ENCODE assay signal across 20 cellular contexts in the genomic region with DNA sequence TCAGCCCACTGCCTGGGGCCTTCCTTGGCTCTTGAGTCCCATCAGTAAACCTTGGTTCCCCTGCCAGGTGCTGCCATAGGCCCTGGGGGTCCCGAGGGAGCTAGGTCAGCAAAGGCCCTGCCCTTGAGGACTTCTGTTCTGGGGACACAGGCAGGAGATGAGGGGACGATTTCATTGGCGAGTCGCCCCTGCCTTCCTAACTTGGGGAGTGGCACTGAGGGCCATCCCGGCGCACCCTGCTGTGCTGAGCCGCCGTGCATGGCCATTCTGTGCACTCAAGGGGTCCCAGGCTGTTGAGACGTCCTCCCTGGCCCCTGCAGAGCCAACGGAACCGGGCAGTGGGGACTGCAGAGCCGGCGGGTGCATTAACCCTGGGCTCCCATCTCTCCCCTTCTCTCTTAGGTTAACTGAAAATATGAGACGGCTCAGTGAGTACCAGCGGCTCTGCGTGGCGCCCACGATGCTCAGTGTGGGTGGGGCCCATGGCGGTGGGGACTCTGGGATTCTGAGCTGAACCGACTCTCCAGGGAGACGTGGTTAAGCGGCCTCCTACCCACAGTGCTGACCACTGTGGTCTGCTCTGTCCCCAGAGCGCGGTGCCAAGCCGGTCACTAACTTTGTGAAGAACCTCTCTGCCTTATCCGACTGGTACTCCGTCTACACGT.
"Had no signal": no experiment of that assay in that cellular context is flagged by ENCODE, and none has a peak within 500 bp of the region (broad histone marks: within the 10 kb centered on the region; RNA-seq: fewer than 3 reads in every experiment).

No MANE protein-coding gene starts in this region.

- ATAC-seq: esophagus mucosa; gastrocnemius medialis; naive thymus-derived CD4-positive, alpha-beta T cell; stimulated activated effector memory CD8-positive, alpha-beta T cell treated with anti-CD3 and anti-CD28 coated beads, Interleukin-12 subunit alpha, Interleukin-12 subunit beta, amount 100 ng/mL, for 72 hours; stimulated activated naive CD8-positive, alpha-beta T cell treated with anti-CD3 and anti-CD28 coated beads, Interleukin-15, Interleukin-2, amounts not matched to agents 100 U/mL and 50 U/mL, for 24 hours had no signal

- H3K9me3 ChIP-seq: gastrocnemius medialis, neutrophil, right atrium auricular region, suprapubic skin, thyroid gland had no signal

- H3K4me3 ChIP-seq: dorsolateral prefrontal cortex, gastrocnemius medialis, right atrium auricular region, smooth muscle cell, suprapubic skin, thyroid gland had no signal

- H3K27ac Mint-ChIP-seq: immature natural killer cell; naive thymus-derived CD4-positive, alpha-beta T cell; nephron progenitor cell; stimulated activated effector memory CD8-positive, alpha-beta T cell treated with anti-CD3 and anti-CD28 coated beads, Interleukin-12 subunit alpha, Interleukin-12 subunit beta, amount 100 ng/mL, for 72 hours; type B pancreatic cell had no signal

- DNase-seq: cortex of kidney; dorsolateral prefrontal cortex; effector CD8-positive, alpha-beta T cell; gastrocnemius medialis; immature natural killer cell; mesendoderm; naive thymus-derived CD4-positive, alpha-beta T cell; nephron progenitor cell; posterior cingulate gyrus; stimulated activated CD4-positive, alpha-beta T cell treated with anti-CD3 and anti-CD28 coated beads, Interleukin-2, amount 100 ng/mL, for 48 hours; stimulated activated CD8-positive, alpha-beta memory T cell treated with anti-CD3 and anti-CD28 coated beads, Interleukin-4, amount 100 ng/mL, for 48 hours; stimulated activated naive CD8-positive, alpha-beta T cell treated with anti-CD3 and anti-CD28 coated beads, Interleukin-15, Interleukin-2, amounts not matched to agents 100 U/mL and 50 U/mL, for 24 hours; thyroid gland had no signal

- H3K27me3 Mint-ChIP-seq: naive thymus-derived CD4-positive, alpha-beta T cell; type B pancreatic cell had no signal

- H3K27me3 ChIP-seq: dorsolateral prefrontal cortex, gastrocnemius medialis, neutrophil, right atrium auricular region, suprapubic skin, thyroid gland had no signal

- H3K9me3 Mint-ChIP-seq: immature natural killer cell; naive thymus-derived CD4-positive, alpha-beta T cell; nephron progenitor cell; stimulated activated effector memory CD8-positive, alpha-beta T cell treated with anti-CD3 and anti-CD28 coated beads, Interleukin-12 subunit alpha, Interleukin-12 subunit beta, amount 100 ng/mL, for 72 hours; type B pancreatic cell had no signal

- H3K27ac ChIP-seq: gastrocnemius medialis, neutrophil, suprapubic skin, thyroid gland had no signal

- H3K4me3 Mint-ChIP-seq: immature natural killer cell; naive thymus-derived CD4-positive, alpha-beta T cell; nephron progenitor cell; stimulated activated effector memory CD8-positive, alpha-beta T cell treated with anti-CD3 and anti-CD28 coated beads, Interleukin-12 subunit alpha, Interleukin-12 subunit beta, amount 100 ng/mL, for 72 hours; type B pancreatic cell had no signal

- H3K4me2 ChIP-seq: smooth muscle cell had no signal

- H3K36me3 Mint-ChIP-seq: type B pancreatic cell had no signal
